1 cellular context compared by ENCODE assay signal in the genomic region with DNA sequence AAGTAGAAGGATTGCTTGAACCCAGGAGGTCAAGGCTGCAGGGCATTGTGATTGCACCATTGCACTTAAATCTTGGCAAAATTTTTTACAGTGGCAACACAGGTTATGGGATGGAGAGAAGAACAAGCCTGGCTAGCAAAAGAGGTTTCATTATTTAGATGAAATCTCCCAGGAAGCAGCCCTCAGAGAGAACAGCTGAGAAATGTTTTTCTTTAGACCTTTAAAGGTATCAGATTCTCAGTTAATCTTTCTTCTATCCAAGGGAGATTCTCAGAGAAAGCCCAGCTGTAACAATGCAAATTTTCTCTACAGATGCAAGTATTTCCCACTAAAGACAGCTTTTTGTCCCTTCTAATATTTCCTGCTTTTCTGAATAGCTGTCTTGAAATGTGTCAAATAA. TPM values are rescaled to one million over a fixed set of nuclear protein-coding genes. Genes with fewer than 3 reads are reported as not detected.
"Had no signal": no experiment of that assay in that cellular context is flagged by ENCODE, and none has a peak within 500 bp of the region (broad histone marks: within the 10 kb centered on the region; RNA-seq: fewer than 3 reads in every experiment).

No MANE protein-coding gene starts in this region.

RNA-seq across cellular contexts. Expression of gene AKR1C1, which starts 19.8 kb away (rescaled TPM):
- polyA plus RNA-seq: immature natural killer cell had no signal
